ENCODE assay signal across 14 cellular contexts in genomic region chr3:127857270-127857801, GRCh38. TPM values are rescaled to one million over a fixed set of nuclear protein-coding genes. Genes with fewer than 3 reads are reported as not detected.
DNase-seq lines count a peak whose midpoint lies in the region; ATAC-seq and TF ChIP-seq lines count a peak whose summit lies in the region.
"Had no signal": no experiment of that assay in that cellular context is flagged by ENCODE, and none has a peak within 500 bp of the region (broad histone marks: within the 10 kb centered on the region; RNA-seq: fewer than 3 reads in every experiment).

No MANE protein-coding gene starts in this region.

- intact Hi-C loops in naive thymus-derived CD4-positive, alpha-beta T cell (cut with micrococcal nuclease), result no loop called here
- intact Hi-C loops in activated CD4-positive, alpha-beta memory T cell treated with anti-CD3 and anti-CD28 coated beads for 36 hours (cut with micrococcal nuclease), result no loop called here

- H3K9me3 ChIP-seq in T-helper 17 cell (ENCODE audit: control insufficient read depth, low read length, poor library complexity, severe bottlenecking), result no peaks in the 10 kb centered on the region
- H3K9me3 ChIP-seq in naive thymus-derived CD4-positive, alpha-beta T cell (ENCODE audit: control insufficient read depth in 2 of 3, low read length in 3 of 3), result no peaks in the 10 kb centered on the region

- in situ Hi-C loops in GM13977 (cut with MboI; ENCODE audit: low pct_unique_long_range_greater_than_20kb, low sequenced_read_pairs, unreplicated experiment), result no loop called here

- H3K27me3 ChIP-seq in naive thymus-derived CD4-positive, alpha-beta T cell (ENCODE audit: control insufficient read depth in 2 of 2, insufficient read depth in 2 of 2, low read length in 2 of 2), result no peaks in the 10 kb centered on the region

- TF ChIP-seq CTCF in GM13977 (IDR thresholded peaks at IDR 0.05; ENCODE audit: extremely low read depth, insufficient read depth, missing control alignments) (peak; percentile 50), foreskin fibroblast (IDR thresholded peaks at IDR 0.05; ENCODE audit: low read depth, low read length) (peak; percentile 14)

- no peak overlapping the region for H3K27ac ChIP-seq in naive thymus-derived CD4-positive, alpha-beta T cell (ENCODE audit: low read depth, low read length)

- H3K27ac Mint-ChIP-seq in T-helper 17 cell, result peak overlapping the region; percentile 76
- H3K27ac Mint-ChIP-seq in naive thymus-derived CD4-positive, alpha-beta T cell, result no peak overlapping the region
- no peak overlapping the region for H3K27ac Mint-ChIP-seq in activated CD4-positive, alpha-beta memory T cell treated with anti-CD3 and anti-CD28 coated beads for 36 hours

- H3K9me3 Mint-ChIP-seq in naive thymus-derived CD4-positive, alpha-beta T cell, result no peaks in the 10 kb centered on the region
- H3K9me3 Mint-ChIP-seq in activated CD4-positive, alpha-beta memory T cell treated with anti-CD3 and anti-CD28 coated beads for 36 hours, result no peaks in the 10 kb centered on the region

- POLR2A ChIA-PET in naive thymus-derived CD4-positive, alpha-beta T cell (lab: Charles Lee), result no interaction called here
- POLR2A ChIA-PET in activated CD4-positive, alpha-beta memory T cell treated with anti-CD3 and anti-CD28 coated beads for 36 hours (lab: Charles Lee), result no interaction called here

- DNase-seq in Ammon's horn (ENCODE audit: low spot score) (peak; percentile 10), GM13977 (ENCODE audit: low spot score) (peak; percentile 52), T-helper 17 cell (no peak), foreskin fibroblast (peak; percentile 9 to 52), NCI-H2196 treated with DMSO at 0.1 percent for 48 hours (lab: John Stamatoyannopoulos, UW; ENCODE audit: unreplicated experiment) (no peak)
- no peak for DNase-seq in naive thymus-derived CD4-positive, alpha-beta T cell
- DNase-seq in activated CD4-positive, alpha-beta memory T cell treated with anti-CD3 and anti-CD28 coated beads for 36 hours, result no peak
- DNase-seq: activated CD4-positive, alpha-beta T cell treated with anti-CD3 and anti-CD28 coated beads for 1 hour; activated effector memory CD4-positive, alpha-beta T cell treated with anti-CD3 and anti-CD28 coated beads, Interleukin-2, amount 50 U/mL, for 16 hours; EL; NCI-H1930; Right ventricle myocardium superior; stimulated activated CD8-positive, alpha-beta memory T cell treated with anti-CD3 and anti-CD28 coated beads, Interleukin-4, amount 100 ng/mL, for 48 hours had no signal

- no peaks in the 10 kb centered on the region for H3K36me3 ChIP-seq in naive thymus-derived CD4-positive, alpha-beta T cell (ENCODE audit: control insufficient read depth in 2 of 3, insufficient read depth in 3 of 3, low read length in 3 of 3)

- CTCF ChIA-PET in naive thymus-derived CD4-positive, alpha-beta T cell (lab: Charles Lee), result no interaction called here
- CTCF ChIA-PET in activated CD4-positive, alpha-beta memory T cell treated with anti-CD3 and anti-CD28 coated beads for 36 hours (lab: Charles Lee), result no interaction called here

- no peak for ATAC-seq in T-helper 17 cell
- no peak for ATAC-seq in naive thymus-derived CD4-positive, alpha-beta T cell
- no peak for ATAC-seq in HG02571 (IDR thresholded peaks at IDR 0.05; ENCODE audit: unreplicated experiment)

- H3K36me3 Mint-ChIP-seq in T-helper 17 cell (ENCODE audit: low read depth), result no peaks in the 10 kb centered on the region
- no peaks in the 10 kb centered on the region for H3K36me3 Mint-ChIP-seq in naive thymus-derived CD4-positive, alpha-beta T cell
- H3K36me3 Mint-ChIP-seq in activated CD4-positive, alpha-beta memory T cell treated with anti-CD3 and anti-CD28 coated beads for 36 hours, result no peaks in the 10 kb centered on the region

- H3K27me3 Mint-ChIP-seq in T-helper 17 cell, result peaks cover 11% of the 10 kb centered on the region
- H3K27me3 Mint-ChIP-seq in naive thymus-derived CD4-positive, alpha-beta T cell, result peaks cover 0 to 2% (median 0%) of the 10 kb centered on the region in 5 donors
- H3K27me3 Mint-ChIP-seq in activated CD4-positive, alpha-beta memory T cell treated with anti-CD3 and anti-CD28 coated beads for 36 hours, result no peaks in the 10 kb centered on the region

- no peak overlapping the region for H3K4me3 Mint-ChIP-seq in T-helper 17 cell
- no peak overlapping the region for H3K4me3 Mint-ChIP-seq in naive thymus-derived CD4-positive, alpha-beta T cell
- no peak overlapping the region for H3K4me3 Mint-ChIP-seq in activated CD4-positive, alpha-beta memory T cell treated with anti-CD3 and anti-CD28 coated beads for 36 hours

- H3K4me3 ChIP-seq in foreskin fibroblast (ENCODE audit: low read depth in 1 of 2, low read length in 2 of 2), result no peak overlapping the region
- H3K4me3 ChIP-seq in naive thymus-derived CD4-positive, alpha-beta T cell (ENCODE audit: low read length), result no peak overlapping the region

- peaks cover 4% of the 10 kb centered on the region for H3K4me1 Mint-ChIP-seq in T-helper 17 cell
- peaks cover 0 to 5% (median 3%) of the 10 kb centered on the region in 7 donors for H3K4me1 Mint-ChIP-seq in naive thymus-derived CD4-positive, alpha-beta T cell
- no peaks in the 10 kb centered on the region for H3K4me1 Mint-ChIP-seq in activated CD4-positive, alpha-beta memory T cell treated with anti-CD3 and anti-CD28 coated beads for 36 hours (ENCODE audit: low read depth)

- H3K4me1 ChIP-seq in naive thymus-derived CD4-positive, alpha-beta T cell (ENCODE audit: control insufficient read depth in 2 of 2, insufficient read depth in 2 of 2, low read length in 2 of 2), result no peaks in the 10 kb centered on the region

RNA-seq across cellular contexts. Expression of gene MGLL, which starts 35.0 kb away (rescaled TPM):
- 10 to 100 TPM in 1 of 2 donors, 1 to 10 TPM in 1; 3.3 to 28.7 TPM for total RNA-seq in T-helper 17 cell
- total RNA-seq in naive thymus-derived CD4-positive, alpha-beta T cell, result 1 to 10 TPM; 1.0 to 6.0 (median 2.1) TPM
- polyA plus RNA-seq in naive thymus-derived CD4-positive, alpha-beta T cell, result not detected
- total RNA-seq in activated CD4-positive, alpha-beta memory T cell treated with anti-CD3 and anti-CD28 coated beads for 36 hours, result under 1 TPM; 0.31 to 0.41 TPM

RNA-seq across cellular contexts. Expression of gene KBTBD12, which starts 57.7 kb away (rescaled TPM):
- under 1 TPM in 1 of 2 donors, not detected in 1; 0.50 TPM for total RNA-seq in T-helper 17 cell
- not detected for total RNA-seq in naive thymus-derived CD4-positive, alpha-beta T cell
- not detected for polyA plus RNA-seq in naive thymus-derived CD4-positive, alpha-beta T cell
- not detected for total RNA-seq in activated CD4-positive, alpha-beta memory T cell treated with anti-CD3 and anti-CD28 coated beads for 36 hours

Comparison
In these comparisons a context has a peak if more than half of its experiments do, and no peak if none do; other contexts are left out.
1. DNase-seq: peak in Ammon's horn (single experiment), GM13977 (single experiment) and foreskin fibroblast (2 of 2); none in T-helper 17 cell (0 of 3), NCI-H2196 treated with DMSO at 0.1 percent for 48 hours (single experiment), naive thymus-derived CD4-positive, alpha-beta T cell (0 of 9) and activated CD4-positive, alpha-beta memory T cell treated with anti-CD3 and anti-CD28 coated beads for 36 hours (single experiment).